1 cellular context compared by ENCODE assay signal in genomic region chr1:40638097-40639036, GRCh38.
A peak's percentile ranks its signal among the peaks of the same experiment; 100 is the strongest.
TF ChIP-seq lines count a peak whose summit lies in the region.

No MANE protein-coding gene starts in this region.

TF ChIP-seq in K562, 482 proteins besides CTCF, POLR2A, EP300 and RAD21 (continued from another document):
- no peak for TF ChIP-seq ZNF780A (CRISPR knock-in tag; IDR thresholded peaks at IDR 0.05)
- no peak for TF ChIP-seq GATAD2B (IDR thresholded peaks at IDR 0.05; ENCODE audit: borderline replicate concordance)
- no peak for TF ChIP-seq KDM2B (CRISPR knock-in tag; IDR thresholded peaks at IDR 0.05)
- TF ChIP-seq TAF1 (IDR thresholded peaks at IDR 0.05; ENCODE audit: control insufficient read depth, extremely low read depth, insufficient read depth, low read length, severe bottlenecking) = no peak
- peak; percentile 6; the same call in 1 of the 2 replicates for TF ChIP-seq ZBTB33 (CRISPR knock-in tag; IDR thresholded peaks at IDR 0.05)
- no peak for TF ChIP-seq PHB2 (IDR thresholded peaks at IDR 0.05; ENCODE audit: low read depth)
- no peak for TF ChIP-seq ZNF121 (CRISPR knock-in tag; conservative IDR thresholded peaks at IDR 0.05)
- no peak for TF ChIP-seq MCM5 (IDR thresholded peaks at IDR 0.05; ENCODE audit: low read depth)
- TF ChIP-seq HDAC8 (tag; IDR thresholded peaks at IDR 0.05) = no peak
- no peak for TF ChIP-seq NKRF (IDR thresholded peaks at IDR 0.05; ENCODE audit: borderline replicate concordance)
- TF ChIP-seq PTTG1 (tag; IDR thresholded peaks at IDR 0.05; ENCODE audit: low read depth) = no peak
- no peak for TF ChIP-seq ZNF699 (CRISPR knock-in tag; IDR thresholded peaks at IDR 0.05; ENCODE audit: insufficient replicate concordance)
- TF ChIP-seq POLR2H (tag; IDR thresholded peaks at IDR 0.05; ENCODE audit: low read depth) = no peak
- TF ChIP-seq ETV1 (tag; conservative IDR thresholded peaks at IDR 0.05; ENCODE audit: low read depth) = no peak
- 0 out of 2 replicates have a peak, but pooled peaks have one; percentile 41 for TF ChIP-seq FOSL1 (tag; conservative IDR thresholded peaks at IDR 0.05)
- TF ChIP-seq HDAC6 (IDR thresholded peaks at IDR 0.05; ENCODE audit: low read depth, low read length) = no peak
- TF ChIP-seq PRMT5 (CRISPR knock-in tag; IDR thresholded peaks at IDR 0.05) = no peak
- TF ChIP-seq SMARCA5 (IDR thresholded peaks at IDR 0.05) = no peak
- no peak for TF ChIP-seq DMBX1 (CRISPR knock-in tag; IDR thresholded peaks at IDR 0.05; ENCODE audit: borderline replicate concordance)
- TF ChIP-seq MXI1 (IDR thresholded peaks at IDR 0.05; ENCODE audit: low read depth, low read length) = no peak
- no peak for TF ChIP-seq ZNF639 (CRISPR knock-in tag; conservative IDR thresholded peaks at IDR 0.05 in 1 of 2, IDR thresholded peaks at IDR 0.05 in 1 of 2)
- peak; percentile 66 for TF ChIP-seq MAFK (IDR thresholded peaks at IDR 0.05; ENCODE audit: low read length)
- no peak for TF ChIP-seq NFRKB (IDR thresholded peaks at IDR 0.05; ENCODE audit: low read depth)
- no peak for TF ChIP-seq ZBTB1 (CRISPR knock-in tag; IDR thresholded peaks at IDR 0.05; ENCODE audit: borderline replicate concordance, low read depth)
- no peak for TF ChIP-seq CHAMP1 (IDR thresholded peaks at IDR 0.05)
- TF ChIP-seq ZBTB9 (CRISPR knock-in tag; IDR thresholded peaks at IDR 0.05) = no peak
- no peak for TF ChIP-seq ARID1B (IDR thresholded peaks at IDR 0.05)
- TF ChIP-seq CHD7 (IDR thresholded peaks at IDR 0.05; ENCODE audit: low read depth, low read length) = no peak
- TF ChIP-seq ATF3 (IDR thresholded peaks at IDR 0.05) = peak; percentile 32; the same call in 1 of the 2 replicates
- TF ChIP-seq ATF3 (CRISPR knock-in tag; conservative IDR thresholded peaks at IDR 0.05) = no peak
- TF ChIP-seq POLR3G (IDR thresholded peaks at IDR 0.05; ENCODE audit: extremely low read depth, insufficient read length, insufficient replicate concordance) = no peak
